Comparison of ENCODE assay signal across 8 cellular contexts in the genomic region with DNA sequence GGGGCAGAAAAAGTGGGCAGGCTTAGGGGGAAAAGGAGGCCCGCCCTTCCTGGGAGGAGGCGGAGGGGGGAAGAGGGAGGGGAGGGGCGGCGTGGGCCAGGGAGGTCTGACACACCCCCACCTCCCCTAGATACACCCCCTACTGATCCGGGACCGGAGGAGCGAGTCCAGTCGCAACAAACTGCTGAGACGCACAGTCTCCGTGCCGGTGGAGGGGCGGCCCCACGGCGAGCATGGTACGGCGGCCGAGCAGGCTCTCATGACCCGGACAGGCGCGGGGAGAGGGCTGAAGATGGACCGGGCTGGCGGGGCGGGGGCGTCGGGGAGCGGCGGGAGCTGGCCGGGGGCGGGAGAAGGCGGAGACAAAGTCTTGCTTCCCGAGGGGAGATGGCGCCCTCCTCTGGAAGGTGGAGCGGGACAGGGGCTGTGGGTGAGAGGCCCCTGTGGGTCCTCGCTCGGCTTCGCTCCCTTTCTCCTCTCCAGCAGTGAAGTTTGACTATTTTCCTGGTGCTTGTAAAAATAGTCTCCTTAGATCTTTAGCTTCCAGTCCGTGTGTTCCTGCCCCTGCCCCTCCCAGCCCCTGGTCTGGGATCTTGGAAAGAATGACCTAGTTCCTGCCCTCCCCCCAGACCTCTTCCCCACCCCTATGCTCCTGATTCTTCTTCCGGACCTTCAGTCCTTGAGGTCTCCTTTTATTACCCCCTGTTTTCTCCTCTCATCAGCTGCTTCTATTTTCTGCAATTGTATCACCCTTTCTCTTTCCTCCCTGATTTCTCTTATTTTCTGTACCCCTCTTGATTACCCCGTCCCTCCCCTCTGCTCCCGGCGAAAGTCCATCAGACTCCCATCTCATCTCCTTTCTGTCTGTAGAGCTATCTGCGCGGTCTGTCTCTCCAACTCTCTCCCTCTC. TPM values are rescaled to one million over a fixed set of nuclear protein-coding genes. Genes with fewer than 3 reads are reported as not detected.
DNase-seq lines count a peak whose midpoint lies in the region; ATAC-seq and TF ChIP-seq lines count a peak whose summit lies in the region.

No MANE protein-coding gene starts in this region.

- peaks cover 80% of the 10 kb centered on the region for H3K4me1 Mint-ChIP-seq in activated CD4-positive, alpha-beta T cell treated with anti-CD3 and anti-CD28 coated beads, Interleukin-2, amount 10 ng/mL, durations not matched to agents 7 days and 5 days

- no peaks in the 10 kb centered on the region for H3K9me3 Mint-ChIP-seq in activated CD4-positive, alpha-beta T cell treated with anti-CD3 and anti-CD28 coated beads, Interleukin-2, amount 10 ng/mL, durations not matched to agents 7 days and 5 days

- H3K4me3 Mint-ChIP-seq in activated CD4-positive, alpha-beta T cell treated with anti-CD3 and anti-CD28 coated beads, Interleukin-2, amount 10 ng/mL, durations not matched to agents 7 days and 5 days, result peak overlapping the region; percentile 88

- DNase-seq in Daoy (ENCODE audit: low read depth) (peak; percentile 95), NCI-H446 treated with DMSO at 0.1 percent for 48 hours (lab: John Stamatoyannopoulos, UW) (peak; percentile 36), coronary artery (ENCODE audit: low spot score) (peak; percentile 91), left lobe of liver (ENCODE audit: low spot score) (peak; percentile 79)
- DNase-seq in activated CD4-positive, alpha-beta T cell treated with anti-CD3 and anti-CD28 coated beads, Interleukin-2, amount 10 ng/mL, durations not matched to agents 7 days and 5 days, result peak; percentile 82
- peak; percentile 76 for DNase-seq in stimulated activated CD4-positive, alpha-beta T cell treated with anti-CD3 and anti-CD28 coated beads, Interleukin-2, amount 100 ng/mL, for 4 hours (ENCODE audit: low read depth)

- H3K36me3 Mint-ChIP-seq in activated CD4-positive, alpha-beta T cell treated with anti-CD3 and anti-CD28 coated beads, Interleukin-2, amount 10 ng/mL, durations not matched to agents 7 days and 5 days (ENCODE audit: low read depth), result peaks cover 18% of the 10 kb centered on the region

- peaks cover 3% of the 10 kb centered on the region for H3K27me3 Mint-ChIP-seq in activated CD4-positive, alpha-beta T cell treated with anti-CD3 and anti-CD28 coated beads, Interleukin-2, amount 10 ng/mL, durations not matched to agents 7 days and 5 days

- peak overlapping the region; percentile 90 for H3K27ac Mint-ChIP-seq in activated CD4-positive, alpha-beta T cell treated with anti-CD3 and anti-CD28 coated beads, Interleukin-2, amount 10 ng/mL, durations not matched to agents 7 days and 5 days

- ATAC-seq in HG02588 (IDR thresholded peaks at IDR 0.05; ENCODE audit: unreplicated experiment) (peak; percentile 33), left lobe of liver (peak; percentile 77), GM18861 (IDR thresholded peaks at IDR 0.05; ENCODE audit: unreplicated experiment) (no peak)

- peak overlapping the region; percentile 87 to 97 for H3K27ac ChIP-seq in coronary artery

- CTCF ChIA-PET in activated CD4-positive, alpha-beta T cell treated with anti-CD3 and anti-CD28 coated beads, Interleukin-2, amount 10 ng/mL, durations not matched to agents 7 days and 5 days (lab: Charles Lee), result interaction anchor here (0.6 to 1.7 kb wide), 9 partner anchors 8 to 927 kb away, joined by 3 to 7 read pairs (median 4); a partner anchor contains a TSS

- POLR2A ChIA-PET in activated CD4-positive, alpha-beta T cell treated with anti-CD3 and anti-CD28 coated beads, Interleukin-2, amount 10 ng/mL, durations not matched to agents 7 days and 5 days (lab: Charles Lee), result no interaction called here

- peak; percentile 49 for TF ChIP-seq CTCF in coronary artery (IDR thresholded peaks at IDR 0.05)

- H3K4me3 ChIP-seq in coronary artery, result peak overlapping the region; percentile 80

RNA-seq across cellular contexts. Expression of a gene that starts 6.1 kb away (rescaled TPM):
- total RNA-seq in Daoy (2014; rRNA removed; shearing (Covaris generic)), result 1.1 and 3.7 TPM in 2 replicates
- total RNA-seq in activated CD4-positive, alpha-beta T cell treated with anti-CD3 and anti-CD28 coated beads, Interleukin-2, amount 10 ng/mL, durations not matched to agents 7 days and 5 days, result 10 to 100 TPM; 42.9 to 44.9 TPM
- total RNA-seq in left lobe of liver, result 2.5 TPM

RNA-seq across cellular contexts. Expression of a gene that starts 8.0 kb away (rescaled TPM):
- total RNA-seq in Daoy (2014; rRNA removed; shearing (Covaris generic)), result 208 and 223 TPM in 2 replicates
- 100 to 1,000 TPM; 191 to 207 TPM for total RNA-seq in activated CD4-positive, alpha-beta T cell treated with anti-CD3 and anti-CD28 coated beads, Interleukin-2, amount 10 ng/mL, durations not matched to agents 7 days and 5 days
- 104 TPM for total RNA-seq in left lobe of liver

RNA-seq across cellular contexts. Expression of a gene that starts 15.1 kb away (rescaled TPM):
- total RNA-seq in Daoy (2014; rRNA removed; shearing (Covaris generic)), result 14.3 and 18.5 TPM in 2 replicates
- total RNA-seq in activated CD4-positive, alpha-beta T cell treated with anti-CD3 and anti-CD28 coated beads, Interleukin-2, amount 10 ng/mL, durations not matched to agents 7 days and 5 days, result 10 to 100 TPM; 34.2 to 37.7 TPM
- 20.7 TPM for total RNA-seq in left lobe of liver

RNA-seq across cellular contexts. Expression of a gene that starts 28.5 kb away (rescaled TPM):
- 7.5 and 9.0 TPM in 2 replicates for total RNA-seq in Daoy (2014; rRNA removed; shearing (Covaris generic))
- 1 to 10 TPM; 9.0 to 9.9 TPM for total RNA-seq in activated CD4-positive, alpha-beta T cell treated with anti-CD3 and anti-CD28 coated beads, Interleukin-2, amount 10 ng/mL, durations not matched to agents 7 days and 5 days
- 2.9 TPM for total RNA-seq in left lobe of liver

RNA-seq across cellular contexts. Expression of a gene that starts 34.3 kb away (rescaled TPM):
- total RNA-seq in Daoy (2014; rRNA removed; shearing (Covaris generic)), result 122 and 148 TPM in 2 replicates
- 100 to 1,000 TPM; 157 to 167 TPM for total RNA-seq in activated CD4-positive, alpha-beta T cell treated with anti-CD3 and anti-CD28 coated beads, Interleukin-2, amount 10 ng/mL, durations not matched to agents 7 days and 5 days
- 0.38 TPM for total RNA-seq in left lobe of liver

Comparison
In these comparisons a context has a peak if more than half of its experiments do, and no peak if none do; other contexts are left out.
1. DNase-seq: peak in every context shown above with its lines; median percentile 95 in Daoy; 91 in coronary artery; 82 in activated CD4-positive, alpha-beta T cell treated with anti-CD3 and anti-CD28 coated beads, Interleukin-2, amount 10 ng/mL, durations not matched to agents 7 days and 5 days; 79 in left lobe of liver; 76 in stimulated activated CD4-positive, alpha-beta T cell treated with anti-CD3 and anti-CD28 coated beads, Interleukin-2, amount 100 ng/mL, for 4 hours; 36 in NCI-H446 treated with DMSO at 0.1 percent for 48 hours.